In genomic region chr2:237657063-237657462, GRCh38 we compare ENCODE assay signal across 9 cellular contexts.
"Had no signal": no experiment of that assay in that cellular context is flagged by ENCODE, and none has a peak within 500 bp of the region (broad histone marks: within the 10 kb centered on the region; RNA-seq: fewer than 3 reads in every experiment).

No MANE protein-coding gene starts in this region.

- H3K4me3 ChIP-seq: GM23248, GM23338, HAP-1 had no signal

- ATAC-seq: GM23338, HCT116 had no signal

- H3K36me3 ChIP-seq: HAP-1 had no signal

- H3K9ac ChIP-seq: GM23248 had no signal

- H3K4me2 ChIP-seq: GM23338 had no signal

- DNase-seq: GM23248, GOT3, H7, H9, HCEC 1CT, HFFc6 had no signal

- H3K9me3 ChIP-seq: HAP-1 had no signal

- H3K27ac Mint-ChIP-seq: GM23338, H9, HFFc6 had no signal

- H3K4me3 Mint-ChIP-seq: GM23338, H9, HFFc6 had no signal

- H3K4me1 ChIP-seq: HAP-1 had no signal

- H3K27ac ChIP-seq: GM23248 had no signal

- H2AFZ ChIP-seq: GM23248, GM23338 had no signal
